8 cellular contexts compared by ENCODE assay signal in genomic region chr9:137458194-137459146, GRCh38. TPM values are rescaled to one million over a fixed set of nuclear protein-coding genes. Genes with fewer than 3 reads are reported as not detected.
DNase-seq lines count a peak whose midpoint lies in the region; ATAC-seq and TF ChIP-seq lines count a peak whose summit lies in the region.

No MANE protein-coding gene starts in this region.

- H3K27me3 ChIP-seq in CD4-positive, CD25-positive, alpha-beta regulatory T cell (ENCODE audit: control insufficient read depth, insufficient read depth, low read length): no peaks in the 10 kb centered on the region
- no peaks in the 10 kb centered on the region for H3K27me3 ChIP-seq in brain microvascular endothelial cell (replicated peaks)

- no peaks in the 10 kb centered on the region for H3K36me3 ChIP-seq in CD4-positive, CD25-positive, alpha-beta regulatory T cell (ENCODE audit: control insufficient read depth, insufficient read depth, low read length)
- peaks cover 11% of the 10 kb centered on the region for H3K36me3 ChIP-seq in brain microvascular endothelial cell (replicated peaks)

- peak; percentile 0 to 3 for ATAC-seq in CD4-positive, CD25-positive, alpha-beta regulatory T cell (ENCODE audit: low read depth in 2 of 2)
- ATAC-seq in GM19372 (IDR thresholded peaks at IDR 0.05; ENCODE audit: low read depth, unreplicated experiment): peak; percentile 7
- peak; percentile 4 for ATAC-seq in stimulated activated effector memory CD8-positive, alpha-beta T cell treated with anti-CD3 and anti-CD28 coated beads, Interleukin-12 subunit alpha, Interleukin-12 subunit beta, amount 100 ng/mL, for 72 hours

- H3K4me3 Mint-ChIP-seq in CD4-positive, CD25-positive, alpha-beta regulatory T cell: peak overlapping the region in 1 of 4 donors; percentile 84
- H3K4me3 Mint-ChIP-seq in stimulated activated effector memory CD8-positive, alpha-beta T cell treated with anti-CD3 and anti-CD28 coated beads, Interleukin-12 subunit alpha, Interleukin-12 subunit beta, amount 100 ng/mL, for 72 hours: peak overlapping the region; percentile 48

- no peaks in the 10 kb centered on the region for H3K36me3 Mint-ChIP-seq in CD4-positive, CD25-positive, alpha-beta regulatory T cell
- peaks cover 38% of the 10 kb centered on the region for H3K36me3 Mint-ChIP-seq in stimulated activated effector memory CD8-positive, alpha-beta T cell treated with anti-CD3 and anti-CD28 coated beads, Interleukin-12 subunit alpha, Interleukin-12 subunit beta, amount 100 ng/mL, for 72 hours

- peaks cover 0 to 1% (median 0%) of the 10 kb centered on the region in 7 donors for H3K9me3 Mint-ChIP-seq in CD4-positive, CD25-positive, alpha-beta regulatory T cell
- H3K9me3 Mint-ChIP-seq in stimulated activated effector memory CD8-positive, alpha-beta T cell treated with anti-CD3 and anti-CD28 coated beads, Interleukin-12 subunit alpha, Interleukin-12 subunit beta, amount 100 ng/mL, for 72 hours: no peaks in the 10 kb centered on the region

- peaks cover 0 to 53% (median 5%) of the 10 kb centered on the region in 4 donors for H3K4me1 Mint-ChIP-seq in CD4-positive, CD25-positive, alpha-beta regulatory T cell
- peaks cover 35% of the 10 kb centered on the region for H3K4me1 Mint-ChIP-seq in stimulated activated effector memory CD8-positive, alpha-beta T cell treated with anti-CD3 and anti-CD28 coated beads, Interleukin-12 subunit alpha, Interleukin-12 subunit beta, amount 100 ng/mL, for 72 hours

- in situ Hi-C loops in brain microvascular endothelial cell (cut with HindIII; ENCODE audit: low pct_ligation_motif_present, low sequenced_read_pairs): no loop called here

- no peak overlapping the region for H3K4me3 ChIP-seq in CD4-positive, CD25-positive, alpha-beta regulatory T cell (ENCODE audit: low read depth, low read length)
- H3K4me3 ChIP-seq in brain microvascular endothelial cell (ENCODE audit: low read depth, low read length): peak overlapping the region; percentile 61

- no peaks in the 10 kb centered on the region for H3K9me3 ChIP-seq in CD4-positive, CD25-positive, alpha-beta regulatory T cell (ENCODE audit: control insufficient read depth in 2 of 2, low read length in 2 of 2)

- no peak overlapping the region for H3K27ac Mint-ChIP-seq in CD4-positive, CD25-positive, alpha-beta regulatory T cell
- no peak overlapping the region for H3K27ac Mint-ChIP-seq in stimulated activated effector memory CD8-positive, alpha-beta T cell treated with anti-CD3 and anti-CD28 coated beads, Interleukin-12 subunit alpha, Interleukin-12 subunit beta, amount 100 ng/mL, for 72 hours

- H3K4me1 ChIP-seq in CD4-positive, CD25-positive, alpha-beta regulatory T cell (ENCODE audit: control insufficient read depth, insufficient read depth, low read length, poor library complexity, severe bottlenecking): peaks cover 87% of the 10 kb centered on the region

- peak in 1 of 3 donors; percentile 25 for DNase-seq in CD4-positive, CD25-positive, alpha-beta regulatory T cell
- peak; percentile 52 for DNase-seq in NCI-H1092 (lab: John Stamatoyannopoulos, UW)
- no peak for DNase-seq in brain microvascular endothelial cell
- peak; percentile 42 for DNase-seq in inferior parietal cortex (ENCODE audit: extremely low spot score)
- no peak for DNase-seq in stimulated activated effector memory CD8-positive, alpha-beta T cell treated with anti-CD3 and anti-CD28 coated beads, Interleukin-12 subunit alpha, Interleukin-12 subunit beta, amount 100 ng/mL, for 72 hours (ENCODE audit: low spot score in 2 of 2)
- DNase-seq in activated effector memory CD4-positive, alpha-beta T cell treated with Interleukin-2 at 50 U/mL for 16 hours: no peak
- no peak for DNase-seq in activated CD4-positive, alpha-beta T cell treated with anti-CD3 and anti-CD28 coated beads, Interleukin-2, amount 50 U/mL, for 1 hour

- H3K27ac ChIP-seq in CD4-positive, CD25-positive, alpha-beta regulatory T cell (ENCODE audit: insufficient read depth, low read length, poor library complexity, severe bottlenecking): peak overlapping the region; percentile 60
- peak overlapping the region; percentile 30 for H3K27ac ChIP-seq in brain microvascular endothelial cell

- no peaks in the 10 kb centered on the region for H3K27me3 Mint-ChIP-seq in CD4-positive, CD25-positive, alpha-beta regulatory T cell

- no peak for TF ChIP-seq CTCF in brain microvascular endothelial cell (IDR thresholded peaks at IDR 0.05; ENCODE audit: low read depth, low read length, missing control alignments)

RNA-seq across cellular contexts. Expression of gene NSMF, which starts 0.7 kb away (rescaled TPM):
- total RNA-seq in CD4-positive, CD25-positive, alpha-beta regulatory T cell: 109 TPM
- 10 to 100 TPM in 2 of 4 donors, 1 to 10 TPM in 2; 9.3 to 14.5 (median 11.8) TPM for polyA plus RNA-seq in CD4-positive, CD25-positive, alpha-beta regulatory T cell

RNA-seq across cellular contexts. Expression of gene ENTPD8, which starts 17.3 kb away (rescaled TPM):
- not detected for total RNA-seq in CD4-positive, CD25-positive, alpha-beta regulatory T cell
- not detected for polyA plus RNA-seq in CD4-positive, CD25-positive, alpha-beta regulatory T cell

RNA-seq across cellular contexts. Expression of gene NOXA1, which starts 35.3 kb away (rescaled TPM):
- 3.8 TPM for total RNA-seq in CD4-positive, CD25-positive, alpha-beta regulatory T cell
- 1 to 10 TPM in 2 of 4 donors, under 1 TPM in 2; 0.83 to 3.3 (median 1.4) TPM for polyA plus RNA-seq in CD4-positive, CD25-positive, alpha-beta regulatory T cell

RNA-seq across cellular contexts. Expression of gene EXD3, which starts 35.5 kb away (rescaled TPM):
- total RNA-seq in CD4-positive, CD25-positive, alpha-beta regulatory T cell: 27.3 TPM
- 1 to 10 TPM; 4.7 to 7.2 (median 5.7) TPM for polyA plus RNA-seq in CD4-positive, CD25-positive, alpha-beta regulatory T cell

Comparison
In these comparisons a context has a peak if more than half of its experiments do, and no peak if none do; other contexts are left out.
1. DNase-seq: peak in NCI-H1092 (single experiment) and inferior parietal cortex (single experiment); none in brain microvascular endothelial cell (single experiment), stimulated activated effector memory CD8-positive, alpha-beta T cell treated with anti-CD3 and anti-CD28 coated beads, Interleukin-12 subunit alpha, Interleukin-12 subunit beta, amount 100 ng/mL, for 72 hours (0 of 2), activated effector memory CD4-positive, alpha-beta T cell treated with Interleukin-2 at 50 U/mL for 16 hours (single experiment) and activated CD4-positive, alpha-beta T cell treated with anti-CD3 and anti-CD28 coated beads, Interleukin-2, amount 50 U/mL, for 1 hour (single experiment).
2. Peak in every context shown above with its lines, with median percentiles within 50 percentile points of each other: ATAC-seq.